In the genomic region with DNA sequence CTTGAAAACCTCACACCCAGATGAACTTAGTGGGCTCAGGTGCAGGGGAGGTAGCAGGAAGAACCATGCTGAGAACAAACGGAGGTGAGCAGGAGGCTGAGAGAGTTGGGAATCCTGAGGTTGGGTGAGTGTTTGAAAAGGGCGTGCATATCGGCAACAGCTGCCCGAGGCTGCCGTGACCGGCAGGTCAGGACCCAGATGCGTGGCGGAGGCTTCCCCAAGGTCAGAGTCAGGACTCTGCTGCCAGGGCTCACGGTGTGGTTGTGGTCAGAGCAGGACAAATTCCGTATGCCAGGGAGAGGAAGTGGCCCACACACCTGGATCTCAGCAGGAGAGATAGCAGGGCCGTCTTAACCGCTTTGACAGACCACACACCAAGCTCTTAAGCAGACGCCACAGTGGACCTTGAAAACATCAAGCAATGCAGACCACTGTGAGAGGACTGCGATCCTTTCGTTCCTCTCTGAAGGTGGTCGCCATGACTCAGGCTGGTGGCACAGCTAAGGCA, we compare ENCODE assay signal across 17 cellular contexts. TPM values are rescaled to one million over a fixed set of nuclear protein-coding genes. Genes with fewer than 3 reads are reported as not detected.
DNase-seq lines count a peak whose midpoint lies in the region; ATAC-seq and TF ChIP-seq lines count a peak whose summit lies in the region.
"Had no signal": no experiment of that assay in that cellular context is flagged by ENCODE, and none has a peak within 500 bp of the region (broad histone marks: within the 10 kb centered on the region; RNA-seq: fewer than 3 reads in every experiment).

No MANE protein-coding gene starts in this region.

- H3K27me3 ChIP-seq in NT2/D1 (ENCODE audit: insufficient read depth, insufficient read length) = no peaks in the 10 kb centered on the region
- H3K27me3 ChIP-seq in esophagus muscularis mucosa = peaks cover 0 to 22% (median 0%) of the 10 kb centered on the region in 4 donors

- H3K36me3 ChIP-seq in NT2/D1 (ENCODE audit: insufficient read depth, insufficient read length, low read length) (no peaks in the 10 kb centered on the region), esophagus muscularis mucosa (no peaks in the 10 kb centered on the region)
- H3K36me3 ChIP-seq: neutrophil had no signal

- H3K4me1 ChIP-seq in NT2/D1 (ENCODE audit: insufficient read depth, insufficient read length) (peaks cover 6% of the 10 kb centered on the region), esophagus muscularis mucosa (no peaks in the 10 kb centered on the region)

- no peak for DNase-seq in NT2/D1 (ENCODE audit: low read depth, low spot score)
- DNase-seq in esophagus muscularis mucosa (ENCODE audit: extremely low spot score) = peak; percentile 87
- DNase-seq in left kidney (ENCODE audit: low read depth, low spot score) = peak; percentile 77
- no peak for DNase-seq in stimulated activated effector memory CD8-positive, alpha-beta T cell treated with anti-CD3 and anti-CD28 coated beads, Interleukin-12 subunit alpha, Interleukin-12 subunit beta, amount 100 ng/mL, for 72 hours (ENCODE audit: low spot score in 2 of 2)
- DNase-seq in NCI-H69 (lab: John Stamatoyannopoulos, UW) = no peak
- DNase-seq in NCI-H748 (lab: John Stamatoyannopoulos, UW; ENCODE audit: unreplicated experiment) = no peak
- DNase-seq in activated T-cell treated with anti-CD3 and anti-CD28 coated beads, Interleukin-2, amount 50 U/mL, for 48 hours = no peak
- DNase-seq in NCI-H524 (lab: John Stamatoyannopoulos, UW) = no peak
- DNase-seq: activated CD4-positive, alpha-beta T cell treated with anti-CD3 and anti-CD28 coated beads for 1 hour; activated CD8-positive, alpha-beta memory T cell treated with anti-CD3 and anti-CD28 coated beads for 24 hours; activated naive CD4-positive, alpha-beta T cell treated with anti-CD3 and anti-CD28 coated beads, Interleukin-2, amount 50 U/mL, for 16 hours; activated T-cell treated with anti-CD3 and anti-CD28 coated beads, Interleukin-2, amount 50 U/mL, for 72 hours; effector memory CD4-positive, alpha-beta T cell; HFFc6; NCI-H510A; stimulated activated CD4-positive, alpha-beta T cell treated with anti-CD3 and anti-CD28 coated beads, Interleukin-4, amount 100 ng/mL, for 4 hours had no signal

- TF ChIP-seq CTCF in esophagus muscularis mucosa (IDR thresholded peaks at IDR 0.05) = no peak

- no peak overlapping the region for H3K27ac Mint-ChIP-seq in stimulated activated effector memory CD8-positive, alpha-beta T cell treated with anti-CD3 and anti-CD28 coated beads, Interleukin-12 subunit alpha, Interleukin-12 subunit beta, amount 100 ng/mL, for 72 hours
- H3K27ac Mint-ChIP-seq: activated T-cell treated with anti-CD3 and anti-CD28 coated beads, Interleukin-2, amount 50 U/mL, for 72 hours; HFFc6 had no signal

- H3K27ac ChIP-seq in esophagus muscularis mucosa (replicated peaks in 1 of 4) = no peak overlapping the region
- H3K27ac ChIP-seq: neutrophil had no signal

- no peak for TF ChIP-seq EP300 in esophagus muscularis mucosa (IDR thresholded peaks at IDR 0.05)

- no peak overlapping the region for H3K4me3 Mint-ChIP-seq in stimulated activated effector memory CD8-positive, alpha-beta T cell treated with anti-CD3 and anti-CD28 coated beads, Interleukin-12 subunit alpha, Interleukin-12 subunit beta, amount 100 ng/mL, for 72 hours
- H3K4me3 Mint-ChIP-seq: activated T-cell treated with anti-CD3 and anti-CD28 coated beads, Interleukin-2, amount 50 U/mL, for 72 hours; HFFc6 had no signal

- WGBS in esophagus muscularis mucosa = 33% methylated on average over 16 of the region's 16 CpGs

- intact Hi-C loops in esophagus muscularis mucosa (cut with DNase I) = no loop called here

- ATAC-seq in stimulated activated effector memory CD8-positive, alpha-beta T cell treated with anti-CD3 and anti-CD28 coated beads, Interleukin-12 subunit alpha, Interleukin-12 subunit beta, amount 100 ng/mL, for 72 hours = peak; percentile 11

- TF ChIP-seq POLR2A in esophagus muscularis mucosa (IDR thresholded peaks at IDR 0.05; ENCODE audit: low read depth) = no peak

- peak overlapping the region; percentile 34 for H3K9ac ChIP-seq in NT2/D1 (ENCODE audit: insufficient read length, low read depth)

- H3K9me3 ChIP-seq in NT2/D1 (ENCODE audit: insufficient read depth, low read length) = no peaks in the 10 kb centered on the region
- H3K9me3 ChIP-seq in esophagus muscularis mucosa = no peaks in the 10 kb centered on the region
- H3K9me3 ChIP-seq: neutrophil had no signal

- peaks cover 6% of the 10 kb centered on the region for H3K4me1 Mint-ChIP-seq in stimulated activated effector memory CD8-positive, alpha-beta T cell treated with anti-CD3 and anti-CD28 coated beads, Interleukin-12 subunit alpha, Interleukin-12 subunit beta, amount 100 ng/mL, for 72 hours

- H3K9me3 Mint-ChIP-seq in stimulated activated effector memory CD8-positive, alpha-beta T cell treated with anti-CD3 and anti-CD28 coated beads, Interleukin-12 subunit alpha, Interleukin-12 subunit beta, amount 100 ng/mL, for 72 hours = no peaks in the 10 kb centered on the region
- H3K9me3 Mint-ChIP-seq: activated T-cell treated with anti-CD3 and anti-CD28 coated beads, Interleukin-2, amount 50 U/mL, for 72 hours; HFFc6 had no signal

- H3K4me3 ChIP-seq in NT2/D1 (ENCODE audit: insufficient read length, low read depth) (no peak overlapping the region), esophagus muscularis mucosa (no peak overlapping the region)

- no peaks in the 10 kb centered on the region for H3K36me3 Mint-ChIP-seq in stimulated activated effector memory CD8-positive, alpha-beta T cell treated with anti-CD3 and anti-CD28 coated beads, Interleukin-12 subunit alpha, Interleukin-12 subunit beta, amount 100 ng/mL, for 72 hours

RNA-seq across cellular contexts. Expression of gene ADAMTS16, which starts 43.1 kb away (rescaled TPM):
- total RNA-seq in esophagus muscularis mucosa = 1 to 10 TPM in 1 of 4 donors, under 1 TPM in 2, not detected in 1; 0.42 to 1.1 (median 0.50) TPM
- total RNA-seq: activated T-cell treated with anti-CD3 and anti-CD28 coated beads, Interleukin-2, amount 50 U/mL, for 72 hours had no signal

Comparison
In these comparisons a context has a peak if more than half of its experiments do, and no peak if none do; other contexts are left out.
1. DNase-seq: peak in esophagus muscularis mucosa (single experiment) and left kidney (single experiment); none in NT2/D1 (single experiment), stimulated activated effector memory CD8-positive, alpha-beta T cell treated with anti-CD3 and anti-CD28 coated beads, Interleukin-12 subunit alpha, Interleukin-12 subunit beta, amount 100 ng/mL, for 72 hours (0 of 2), NCI-H69 (single experiment), NCI-H748 (single experiment), activated T-cell treated with anti-CD3 and anti-CD28 coated beads, Interleukin-2, amount 50 U/mL, for 48 hours (0 of 2) and NCI-H524 (0 of 2).